ENCODE assay signal across 9 cellular contexts in the genomic region with DNA sequence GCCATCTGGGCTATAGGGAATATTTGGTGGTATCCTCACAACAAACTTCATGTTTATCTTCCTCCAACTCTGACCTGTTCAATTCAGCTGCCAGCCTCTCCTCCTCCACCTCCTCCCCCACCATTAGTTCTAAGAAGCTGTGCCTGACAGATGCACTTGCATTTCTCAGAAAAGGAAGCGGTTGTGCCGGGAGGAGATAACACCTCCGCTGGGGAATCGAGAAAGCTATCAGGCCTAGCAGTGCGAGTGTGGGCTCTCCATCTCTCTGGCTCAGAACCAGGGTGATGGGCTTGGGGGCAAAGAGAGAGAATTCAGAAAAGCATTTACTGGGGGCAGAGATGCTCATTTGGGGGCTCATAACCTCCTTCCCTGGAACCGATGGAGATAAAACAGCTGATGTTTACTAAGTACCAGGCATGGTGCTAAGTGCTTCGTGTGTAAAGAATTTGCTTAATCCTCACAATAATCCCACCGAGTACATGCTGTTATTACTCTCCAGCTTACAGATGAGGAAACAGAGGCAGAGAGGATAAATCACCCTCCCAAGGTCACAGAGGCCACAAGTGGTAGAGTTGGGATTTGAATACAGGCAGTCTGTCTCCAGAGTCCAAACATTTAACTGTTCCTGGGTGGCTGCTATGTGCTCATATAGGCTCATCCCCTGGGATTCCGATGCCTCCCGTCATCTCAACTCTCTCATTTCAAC. TPM values are rescaled to one million over a fixed set of nuclear protein-coding genes. Genes with fewer than 3 reads are reported as not detected.
DNase-seq lines count a peak whose midpoint lies in the region; ATAC-seq and TF ChIP-seq lines count a peak whose summit lies in the region.
"Had no signal": no experiment of that assay in that cellular context is flagged by ENCODE, and none has a peak within 500 bp of the region (broad histone marks: within the 10 kb centered on the region; RNA-seq: fewer than 3 reads in every experiment).

No MANE protein-coding gene starts in this region.

- H3K27ac Mint-ChIP-seq in activated naive CD8-positive, alpha-beta T cell treated with anti-CD3 and anti-CD28 coated beads, Interleukin-2, amount 10 ng/mL, durations not matched to agents 7 days and 5 days, result peak overlapping the region; percentile 93

- H3K4me1 ChIP-seq in liver (ENCODE audit: control insufficient read depth in 4 of 4, insufficient read depth in 4 of 4, low read length in 3 of 4), result peaks cover 15 to 63% (median 52%) of the 10 kb centered on the region in 4 donors

- H3K9ac ChIP-seq in SK-N-MC (ENCODE audit: insufficient read length) (no peak overlapping the region), liver (ENCODE audit: low read depth in 1 of 2, low read length in 2 of 2) (no peak overlapping the region)

- POLR2A ChIA-PET in activated naive CD8-positive, alpha-beta T cell treated with anti-CD3 and anti-CD28 coated beads, Interleukin-2, amount 10 ng/mL, durations not matched to agents 7 days and 5 days (lab: Charles Lee), result interaction anchor here (0.5 to 7.4 kb wide), 16 partner anchors 9 to 98 kb away, joined by 3 to 124 read pairs (median 5); a partner anchor contains a TSS

- ATAC-seq in GM21619 (IDR thresholded peaks at IDR 0.05; ENCODE audit: unreplicated experiment), result peak; percentile 46
- peak; percentile 69 for ATAC-seq in activated naive CD8-positive, alpha-beta T cell treated with anti-CD3 and anti-CD28 coated beads, Interleukin-2, amount 10 ng/mL, durations not matched to agents 7 days and 5 days (ENCODE audit: low read depth)

- DNase-seq in A172 (ENCODE audit: low spot score) (peak; percentile 61), SK-N-MC (ENCODE audit: low read depth, low spot score) (no peak), NCI-H2171 treated with DMSO at 0.1 percent for 48 hours (lab: John Stamatoyannopoulos, UW) (no peak), iPS-NIHi7 (ENCODE audit: extremely low spot score) (no peak)
- peak; percentile 65 for DNase-seq in activated naive CD8-positive, alpha-beta T cell treated with anti-CD3 and anti-CD28 coated beads, Interleukin-2, amount 10 ng/mL, durations not matched to agents 7 days and 5 days
- DNase-seq in stimulated activated CD8-positive, alpha-beta memory T cell treated with anti-CD3 and anti-CD28 coated beads, Interleukin-15, amount 100 ng/mL, for 4 hours (ENCODE audit: low read depth in 2 of 2), result peak; percentile 34 to 63

- H3K27me3 Mint-ChIP-seq in activated naive CD8-positive, alpha-beta T cell treated with anti-CD3 and anti-CD28 coated beads, Interleukin-2, amount 10 ng/mL, durations not matched to agents 7 days and 5 days, result no peaks in the 10 kb centered on the region

- peak overlapping the region; percentile 86 for H3K4me3 Mint-ChIP-seq in activated naive CD8-positive, alpha-beta T cell treated with anti-CD3 and anti-CD28 coated beads, Interleukin-2, amount 10 ng/mL, durations not matched to agents 7 days and 5 days

- H3K9me3 ChIP-seq in SK-N-MC (ENCODE audit: low read depth, low read length), result no peaks in the 10 kb centered on the region
- H3K9me3 ChIP-seq in liver (ENCODE audit: control insufficient read depth in 4 of 4, low read length in 3 of 4), result no peaks in the 10 kb centered on the region

- no peaks in the 10 kb centered on the region for H3K9me3 Mint-ChIP-seq in activated naive CD8-positive, alpha-beta T cell treated with anti-CD3 and anti-CD28 coated beads, Interleukin-2, amount 10 ng/mL, durations not matched to agents 7 days and 5 days

- no peak for TF ChIP-seq RAD21 in liver (IDR thresholded peaks at IDR 0.05)

- no peaks in the 10 kb centered on the region for H3K27me3 ChIP-seq in liver (ENCODE audit: control insufficient read depth in 4 of 4, insufficient read depth in 4 of 4, low read length in 3 of 4)

- TF ChIP-seq CTCF in liver (IDR thresholded peaks at IDR 0.05; ENCODE audit: low read depth, low read length, missing input control), result no peak

- H3K4me1 Mint-ChIP-seq in activated naive CD8-positive, alpha-beta T cell treated with anti-CD3 and anti-CD28 coated beads, Interleukin-2, amount 10 ng/mL, durations not matched to agents 7 days and 5 days, result peaks cover 72% of the 10 kb centered on the region

- no peak overlapping the region for H3K27ac ChIP-seq in SK-N-MC
- H3K27ac ChIP-seq in liver (ENCODE audit: low read depth in 1 of 2, low read length in 2 of 2), result peak overlapping the region; percentile 44 to 49

- H3K4me3 ChIP-seq in SK-N-MC (peak overlapping the region; percentile 73), liver (ENCODE audit: low read depth in 1 of 3, low read length in 3 of 3) (no peak overlapping the region)

- no peaks in the 10 kb centered on the region for H3K36me3 ChIP-seq in SK-N-MC (ENCODE audit: insufficient read depth, low read length)
- no peaks in the 10 kb centered on the region for H3K36me3 ChIP-seq in liver (ENCODE audit: control insufficient read depth in 4 of 4, insufficient read depth in 3 of 4, low read depth in 1 of 4, low read length in 3 of 4)

- 49% methylated on average over 10 of the region's 10 CpGs for WGBS in liver

- peaks cover 39% of the 10 kb centered on the region for H3K36me3 Mint-ChIP-seq in activated naive CD8-positive, alpha-beta T cell treated with anti-CD3 and anti-CD28 coated beads, Interleukin-2, amount 10 ng/mL, durations not matched to agents 7 days and 5 days

TF ChIP-seq in liver, 16 proteins besides CTCF, POLR2A, EP300 and RAD21:
- TF ChIP-seq SP1 (IDR thresholded peaks at IDR 0.05), result peak; percentile 7
- TF ChIP-seq, protein P1, sequence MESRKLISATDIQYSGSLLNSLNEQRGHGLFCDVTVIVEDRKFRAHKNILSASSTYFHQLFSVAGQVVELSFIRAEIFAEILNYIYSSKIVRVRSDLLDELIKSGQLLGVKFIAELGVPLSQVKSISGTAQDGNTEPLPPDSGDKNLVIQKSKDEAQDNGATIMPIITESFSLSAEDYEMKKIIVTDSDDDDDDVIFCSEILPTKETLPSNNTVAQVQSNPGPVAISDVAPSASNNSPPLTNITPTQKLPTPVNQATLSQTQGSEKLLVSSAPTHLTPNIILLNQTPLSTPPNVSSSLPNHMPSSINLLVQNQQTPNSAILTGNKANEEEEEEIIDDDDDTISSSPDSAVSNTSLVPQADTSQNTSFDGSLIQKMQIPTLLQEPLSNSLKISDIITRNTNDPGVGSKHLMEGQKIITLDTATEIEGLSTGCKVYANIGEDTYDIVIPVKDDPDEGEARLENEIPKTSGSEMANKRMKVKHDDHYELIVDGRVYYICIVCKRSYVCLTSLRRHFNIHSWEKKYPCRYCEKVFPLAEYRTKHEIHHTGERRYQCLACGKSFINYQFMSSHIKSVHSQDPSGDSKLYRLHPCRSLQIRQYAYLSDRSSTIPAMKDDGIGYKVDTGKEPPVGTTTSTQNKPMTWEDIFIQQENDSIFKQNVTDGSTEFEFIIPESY (IDR thresholded peaks at IDR 0.05), result no peak

RNA-seq across cellular contexts. Expression of a gene that starts 38.3 kb away (rescaled TPM):
- not detected in 2 replicates for total RNA-seq in A172 (2014; rRNA removed; shearing (Covaris generic))
- total RNA-seq in activated naive CD8-positive, alpha-beta T cell treated with anti-CD3 and anti-CD28 coated beads, Interleukin-2, amount 10 ng/mL, durations not matched to agents 7 days and 5 days, result not detected
- total RNA-seq in liver, result under 1 TPM in 1 of 2 donors, not detected in 1; 0.59 TPM
- under 1 TPM; 0.35 to 0.81 TPM for polyA plus RNA-seq in liver
- total RNA-seq: dermis microvascular lymphatic vessel endothelial cell had no signal

RNA-seq across cellular contexts. Expression of a gene that starts 46.7 kb away (rescaled TPM):
- total RNA-seq in A172 (2014; rRNA removed; shearing (Covaris generic)), result 202 and 212 TPM in 2 replicates
- total RNA-seq in activated naive CD8-positive, alpha-beta T cell treated with anti-CD3 and anti-CD28 coated beads, Interleukin-2, amount 10 ng/mL, durations not matched to agents 7 days and 5 days, result 10 to 100 TPM; 61.7 to 64.5 TPM
- 100 to 1,000 TPM in 1 of 2 donors, 10 to 100 TPM in 1; 48.4 to 124 TPM for total RNA-seq in liver
- 10 to 100 TPM; 29.7 to 43.7 TPM for polyA plus RNA-seq in liver

Comparison
In these comparisons a context has a peak if more than half of its experiments do, and no peak if none do; other contexts are left out.
1. DNase-seq: peak in A172 (single experiment), activated naive CD8-positive, alpha-beta T cell treated with anti-CD3 and anti-CD28 coated beads, Interleukin-2, amount 10 ng/mL, durations not matched to agents 7 days and 5 days (single experiment) and stimulated activated CD8-positive, alpha-beta memory T cell treated with anti-CD3 and anti-CD28 coated beads, Interleukin-15, amount 100 ng/mL, for 4 hours (2 of 2); none in SK-N-MC (single experiment), NCI-H2171 treated with DMSO at 0.1 percent for 48 hours (single experiment) and iPS-NIHi7 (single experiment).